ENCODE assay signal across 17 cellular contexts in the genomic region with DNA sequence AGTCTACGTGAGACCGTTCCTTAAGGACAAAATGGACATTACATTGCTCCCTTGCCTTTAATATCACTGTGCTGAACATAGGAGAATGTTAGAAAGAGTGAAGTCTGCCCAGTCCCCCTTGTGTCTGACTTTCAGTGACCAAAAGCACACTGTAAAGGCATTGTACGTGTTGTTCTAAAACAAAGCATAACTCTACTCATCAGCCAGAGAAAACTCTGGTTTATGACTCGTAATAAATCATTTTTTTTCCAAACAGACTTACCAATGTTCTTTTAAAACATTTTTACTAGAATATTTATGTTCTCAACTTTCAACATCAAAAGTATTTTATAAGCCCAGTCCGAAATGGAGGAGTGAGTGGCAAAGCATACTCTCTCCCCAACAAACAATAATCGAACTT.
"Had no signal": no experiment of that assay in that cellular context is flagged by ENCODE, and none has a peak within 500 bp of the region (broad histone marks: within the 10 kb centered on the region; RNA-seq: fewer than 3 reads in every experiment).

No MANE protein-coding gene starts in this region.

- H3K4me1 Mint-ChIP-seq: naive thymus-derived CD4-positive, alpha-beta T cell; stimulated activated naive B cell treated with anti-CD40 and anti-IgM and Interleukin-4, amounts not matched to agents 10 μg/mL and 1 μg/mL and 100 μg/mL, for 72 hours; stimulated activated naive CD8-positive, alpha-beta T cell treated with anti-CD3 and anti-CD28 coated beads, Interleukin-15, amount 100 ng/mL, for 72 hours had no signal

- ATAC-seq: foreskin keratinocyte; naive thymus-derived CD4-positive, alpha-beta T cell; sciatic nerve; stimulated activated naive B cell treated with anti-CD40 and anti-IgM and Interleukin-4, amounts not matched to agents 10 μg/mL and 1 μg/mL and 100 μg/mL, for 72 hours; stimulated activated naive CD8-positive, alpha-beta T cell treated with anti-CD3 and anti-CD28 coated beads, Interleukin-15, amount 100 ng/mL, for 72 hours had no signal

- H3K27ac ChIP-seq: epithelial cell of prostate, esophagus squamous epithelium, foreskin keratinocyte, hepatocyte, neutrophil, skin epidermis, testis, transverse colon had no signal

- H3K27me3 Mint-ChIP-seq: stimulated activated naive B cell treated with anti-CD40 and anti-IgM and Interleukin-4, amounts not matched to agents 10 μg/mL and 1 μg/mL and 100 μg/mL, for 72 hours; stimulated activated naive CD8-positive, alpha-beta T cell treated with anti-CD3 and anti-CD28 coated beads, Interleukin-15, amount 100 ng/mL, for 72 hours had no signal

- DNase-seq: effector memory CD4-positive, alpha-beta T cell; esophagus squamous epithelium; head of caudate nucleus; kidney glomerular epithelial cell; naive thymus-derived CD4-positive, alpha-beta T cell; stimulated activated CD4-positive, alpha-beta T cell treated with anti-CD3 and anti-CD28 coated beads, Interleukin-2, amount 100 ng/mL, for 24 hours; stimulated activated CD4-positive, alpha-beta T cell treated with anti-CD3 and anti-CD28 coated beads, Interleukin-4, amount 100 ng/mL, for 4 hours; stimulated activated naive B cell treated with anti-CD40 and anti-IgM and Interleukin-4, amounts not matched to agents 10 μg/mL and 1 μg/mL and 100 μg/mL, for 72 hours; stimulated activated naive CD8-positive, alpha-beta T cell treated with anti-CD3 and anti-CD28 coated beads, Interleukin-15, amount 100 ng/mL, for 72 hours; testis; transverse colon had no signal

- H3K36me3 ChIP-seq: esophagus squamous epithelium, neutrophil, transverse colon had no signal

- H3K27ac Mint-ChIP-seq: stimulated activated naive B cell treated with anti-CD40 and anti-IgM and Interleukin-4, amounts not matched to agents 10 μg/mL and 1 μg/mL and 100 μg/mL, for 72 hours; stimulated activated naive CD8-positive, alpha-beta T cell treated with anti-CD3 and anti-CD28 coated beads, Interleukin-15, amount 100 ng/mL, for 72 hours had no signal

- H3K4me1 ChIP-seq: foreskin keratinocyte, transverse colon had no signal

- H3K9me3 ChIP-seq: esophagus squamous epithelium, neutrophil, testis, transverse colon had no signal

- H3K27me3 ChIP-seq: esophagus squamous epithelium, foreskin keratinocyte, hepatocyte, neutrophil, testis, transverse colon had no signal

- H3K4me3 ChIP-seq: esophagus squamous epithelium, hepatocyte, skin epidermis, testis, transverse colon had no signal

- H3K9me3 Mint-ChIP-seq: stimulated activated naive CD8-positive, alpha-beta T cell treated with anti-CD3 and anti-CD28 coated beads, Interleukin-15, amount 100 ng/mL, for 72 hours had no signal

- H3K4me3 Mint-ChIP-seq: naive thymus-derived CD4-positive, alpha-beta T cell; stimulated activated naive B cell treated with anti-CD40 and anti-IgM and Interleukin-4, amounts not matched to agents 10 μg/mL and 1 μg/mL and 100 μg/mL, for 72 hours; stimulated activated naive CD8-positive, alpha-beta T cell treated with anti-CD3 and anti-CD28 coated beads, Interleukin-15, amount 100 ng/mL, for 72 hours had no signal

- H3K36me3 Mint-ChIP-seq: naive thymus-derived CD4-positive, alpha-beta T cell; stimulated activated naive B cell treated with anti-CD40 and anti-IgM and Interleukin-4, amounts not matched to agents 10 μg/mL and 1 μg/mL and 100 μg/mL, for 72 hours had no signal
